1 cellular context compared by ENCODE assay signal in genomic region chr1:63787270-63787669, GRCh38. TPM values are rescaled to one million over a fixed set of nuclear protein-coding genes. Genes with fewer than 3 reads are reported as not detected.
"Had no signal": no experiment of that assay in that cellular context is flagged by ENCODE, and none has a peak within 500 bp of the region (broad histone marks: within the 10 kb centered on the region; RNA-seq: fewer than 3 reads in every experiment).

No MANE protein-coding gene starts in this region.

RNA-seq across cellular contexts. Expression of gene ROR1, which starts 13.5 kb away (rescaled TPM):
- polyA plus RNA-seq: naive thymus-derived CD4-positive, alpha-beta T cell had no signal
